Comparison of ENCODE assay signal across 1 cellular context in the genomic region with DNA sequence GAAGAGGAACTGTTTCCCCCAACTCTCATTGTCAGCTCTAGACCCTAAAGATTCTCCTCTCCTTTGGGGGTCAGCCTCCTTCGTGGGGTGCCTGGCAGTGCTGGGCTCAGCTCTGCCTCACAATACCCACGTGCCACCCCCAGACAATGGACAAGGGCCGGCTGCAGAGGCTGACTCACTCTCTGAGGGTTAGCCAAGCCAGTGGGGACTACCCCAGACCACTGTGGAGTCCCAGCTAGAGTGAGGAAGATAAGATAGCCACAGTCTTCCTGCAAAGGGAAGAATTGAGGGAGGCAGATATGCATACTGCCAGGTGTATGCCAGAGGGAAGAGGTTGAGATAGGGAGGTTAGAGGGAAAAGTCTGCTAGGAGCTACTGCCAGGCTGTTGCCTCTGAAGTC.
TF ChIP-seq lines count a peak whose summit lies in the region.

No MANE protein-coding gene starts in this region.

TF ChIP-seq in endothelial cell of umbilical vein, 7 proteins besides CTCF, POLR2A, EP300 and RAD21:
- TF ChIP-seq GATA2 (IDR thresholded peaks at IDR 0.05; ENCODE audit: insufficient read depth, insufficient read length, low read depth, low read length) (no peak), EZH2 (IDR thresholded peaks at IDR 0.05; ENCODE audit: borderline replicate concordance, low read depth, low read length, severe bottlenecking) (no peak), MYC (IDR thresholded peaks at IDR 0.05; ENCODE audit: low read depth, low read length) (no peak), FOS (IDR thresholded peaks at IDR 0.05; ENCODE audit: borderline replicate concordance, insufficient read depth, low read length) (peak; percentile 50), JUN (IDR thresholded peaks at IDR 0.05; ENCODE audit: borderline replicate concordance, insufficient read depth, insufficient read length, low read depth) (no peak), POLR2AphosphoS5 (IDR thresholded peaks at IDR 0.05; ENCODE audit: insufficient read depth, low read depth, low read length) (no peak), MAX (IDR thresholded peaks at IDR 0.05; ENCODE audit: insufficient read depth, insufficient read length) (peak; percentile 34)
TF ChIP-seq in endothelial cell of umbilical vein: peak in this region for 2.
